ENCODE assay signal across 22 cellular contexts in genomic region chr14:79395061-79395460, GRCh38.
DNase-seq lines count a peak whose midpoint lies in the region; ATAC-seq and TF ChIP-seq lines count a peak whose summit lies in the region.
"Had no signal": no experiment of that assay in that cellular context is flagged by ENCODE, and none has a peak within 500 bp of the region (broad histone marks: within the 10 kb centered on the region; RNA-seq: fewer than 3 reads in every experiment).

No MANE protein-coding gene starts in this region.

- H3K4me1 ChIP-seq in osteoblast (ENCODE audit: insufficient read depth, low read length), result peaks cover 5% of the 10 kb centered on the region
- H3K4me1 ChIP-seq in mucosa of descending colon (ENCODE audit: low read depth), result no peaks in the 10 kb centered on the region
- H3K4me1 ChIP-seq: adrenal gland, right atrium auricular region, stomach had no signal

- no peak overlapping the region for H3K4me2 ChIP-seq in osteoblast (ENCODE audit: insufficient read depth, low read length)

- no peaks in the 10 kb centered on the region for H4K20me1 ChIP-seq in osteoblast (ENCODE audit: insufficient read depth, low read length)

- no peaks in the 10 kb centered on the region for H3K9me3 ChIP-seq in osteoblast (ENCODE audit: low read depth, low read length)
- no peaks in the 10 kb centered on the region for H3K9me3 ChIP-seq in mucosa of descending colon
- H3K9me3 ChIP-seq: adrenal gland, right atrium auricular region, stomach had no signal

- no peak for ATAC-seq in mucosa of descending colon
- no peak for ATAC-seq in GM19397 (IDR thresholded peaks at IDR 0.05; ENCODE audit: unreplicated experiment)
- ATAC-seq in HG02588 (IDR thresholded peaks at IDR 0.05; ENCODE audit: unreplicated experiment), result no peak

- intact Hi-C loops in mucosa of descending colon (cut with DNase I, micrococcal nuclease), result no loop called here

- H3K27ac ChIP-seq in osteoblast (ENCODE audit: low read depth, low read length), result peak overlapping the region; percentile 58
- H3K27ac ChIP-seq: adrenal gland, cardiac muscle cell, right atrium auricular region, stomach had no signal

- H2AFZ ChIP-seq in osteoblast (ENCODE audit: low read length), result no peak overlapping the region

- peak; percentile 7 for DNase-seq in AG08396 (ENCODE audit: low spot score)
- DNase-seq in HS-27A (ENCODE audit: low read depth), result peak; percentile 12
- DNase-seq in choroid plexus epithelial cell (ENCODE audit: low read depth), result peak; percentile 73
- no peak for DNase-seq in osteoblast (ENCODE audit: insufficient read length, low spot score, missing footprints)
- DNase-seq in mucosa of descending colon, result no peak
- DNase-seq in NOMO-1 treated with dmso at 0.1 percent for 144 hours (lab: John Stamatoyannopoulos, UW; ENCODE audit: unreplicated experiment), result no peak
- DNase-seq: activated CD8-positive, alpha-beta memory T cell treated with anti-CD3 and anti-CD28 coated beads for 24 hours; activated T-cell treated with anti-CD3 and anti-CD28 coated beads, Interleukin-2, amount 50 U/mL, for 24 hours; adrenal gland; DMS 273 treated with DMSO at 0.1 percent for 48 hours; kidney; naive B cell; NCI-H1105; NCI-H2029; NCI-H2227 treated with DMSO at 0.1 percent for 48 hours; NCI-H748 treated with DMSO at 0.1 percent for 48 hours; nucleus accumbens; stomach had no signal

- TF ChIP-seq CTCF in choroid plexus epithelial cell (conservative IDR thresholded peaks at IDR 0.05; ENCODE audit: low read depth, low read length), result no peak
- no peak for TF ChIP-seq CTCF in osteoblast (IDR thresholded peaks at IDR 0.05; ENCODE audit: extremely low read depth, low read depth, low read length)
- TF ChIP-seq CTCF in mucosa of descending colon (IDR thresholded peaks at IDR 0.05), result no peak

- H3K4me3 ChIP-seq in choroid plexus epithelial cell (ENCODE audit: low read depth, low read length), result no peak overlapping the region
- no peak overlapping the region for H3K4me3 ChIP-seq in osteoblast (ENCODE audit: insufficient read depth, low read length)
- no peak overlapping the region for H3K4me3 ChIP-seq in mucosa of descending colon
- H3K4me3 ChIP-seq: adrenal gland, cardiac muscle cell, right atrium auricular region, stomach had no signal

- H3K27me3 ChIP-seq in osteoblast (ENCODE audit: insufficient read depth, low read length), result no peaks in the 10 kb centered on the region
- H3K27me3 ChIP-seq: adrenal gland, cardiac muscle cell, right atrium auricular region, stomach had no signal

- H3K79me2 ChIP-seq in osteoblast (ENCODE audit: insufficient read depth, low read length), result no peaks in the 10 kb centered on the region

- H3K36me3 ChIP-seq in osteoblast (ENCODE audit: insufficient read depth, low read length) (no peaks in the 10 kb centered on the region), mucosa of descending colon (ENCODE audit: low read depth) (no peaks in the 10 kb centered on the region)
- H3K36me3 ChIP-seq: adrenal gland, cardiac muscle cell, right atrium auricular region, stomach had no signal

Comparison
In these comparisons a context has a peak if more than half of its experiments do, and no peak if none do; other contexts are left out.
1. DNase-seq: peak in AG08396 (single experiment), HS-27A (single experiment) and choroid plexus epithelial cell (single experiment); none in osteoblast (single experiment), mucosa of descending colon (0 of 3) and NOMO-1 treated with dmso at 0.1 percent for 144 hours (single experiment).